Comparison of ENCODE assay signal across 25 cellular contexts in the genomic region with DNA sequence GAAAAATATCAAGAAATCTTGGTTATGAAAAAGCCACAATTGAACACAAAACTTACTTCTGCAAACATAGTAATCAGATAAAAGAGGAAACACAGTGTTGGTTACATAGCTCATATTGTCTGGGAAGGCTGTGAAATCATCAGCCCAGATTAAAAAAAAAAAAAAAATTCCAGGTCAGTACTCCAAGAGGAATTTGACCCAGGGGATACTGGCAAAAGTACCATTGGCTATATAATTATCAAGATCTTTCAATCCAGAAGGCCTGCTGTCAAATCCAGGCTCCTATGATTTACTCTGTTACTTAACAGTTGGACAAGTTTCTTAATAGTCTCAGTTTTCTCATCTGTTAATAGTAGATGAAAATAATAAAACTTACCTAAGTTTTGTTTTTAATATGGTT.
"Had no signal": no experiment of that assay in that cellular context is flagged by ENCODE, and none has a peak within 500 bp of the region (broad histone marks: within the 10 kb centered on the region; RNA-seq: fewer than 3 reads in every experiment).

No MANE protein-coding gene starts in this region.

- DNase-seq: activated CD4-positive, alpha-beta T cell treated with anti-CD3 and anti-CD28 coated beads for 36 hours; activated CD4-positive, alpha-beta T cell treated with anti-CD3 and anti-CD28 coated beads, Interleukin-2, amount 50 U/mL, for 4 hours; activated CD8-positive, alpha-beta memory T cell treated with anti-CD3 and anti-CD28 coated beads for 24 hours; activated CD8-positive, alpha-beta memory T cell treated with anti-CD3 and anti-CD28 coated beads, Interleukin-2, amount 50 U/mL, for 4 hours; activated naive CD4-positive, alpha-beta T cell; activated T-cell treated with anti-CD3 and anti-CD28 coated beads, Interleukin-2, amount 50 U/mL, for 4 hours; adrenal gland; central memory CD4-positive, alpha-beta T cell; effector memory CD4-positive, alpha-beta T cell; foreskin keratinocyte; kidney; naive thymus-derived CD8-positive, alpha-beta T cell; ovary; stimulated activated CD4-positive, alpha-beta T cell treated with anti-CD3 and anti-CD28 coated beads, Interleukin-12 subunit alpha, Interleukin-12 subunit beta, amount 100 ng/mL, for 4 hours; stimulated activated CD4-positive, alpha-beta T cell treated with anti-CD3 and anti-CD28 coated beads, Interleukin-4, amount 100 ng/mL, for 4 hours; stimulated activated naive CD8-positive, alpha-beta T cell treated with anti-CD3 and anti-CD28 coated beads, Interleukin-15, amount 100 ng/mL, for 72 hours had no signal

- H3K27me3 ChIP-seq: adrenal gland, ascending aorta, foreskin keratinocyte, ovary, tibial nerve had no signal

- H3K27me3 Mint-ChIP-seq: activated CD4-positive, alpha-beta T cell treated with anti-CD3 and anti-CD28 coated beads for 36 hours; activated naive CD8-positive, alpha-beta T cell; stimulated activated naive CD8-positive, alpha-beta T cell treated with anti-CD3 and anti-CD28 coated beads, Interleukin-15, amount 100 ng/mL, for 72 hours had no signal

- H3K27ac Mint-ChIP-seq: activated CD4-positive, alpha-beta T cell treated with anti-CD3 and anti-CD28 coated beads for 36 hours; activated naive CD8-positive, alpha-beta T cell; activated T-helper 2 cell treated with anti-CD3 and anti-CD28 coated beads, Interferon-gamma antibody, Interleukin-2, Interleukin-4, amounts not matched to agents 10 μg/mL and 5 μg/mL and 100 μg/mL, durations not matched to agents 14 hours and 24 hours and 36 hours; naive thymus-derived CD8-positive, alpha-beta T cell; stimulated activated naive CD8-positive, alpha-beta T cell treated with anti-CD3 and anti-CD28 coated beads, Interleukin-15, amount 100 ng/mL, for 72 hours; T-helper 2 cell treated with Interferon-gamma antibody and Interleukin-4, amounts not matched to agents 5 μg/mL and 100 μg/mL, for 36 hours; WTC11 had no signal

- H3K4me1 ChIP-seq: adrenal gland, prostate gland had no signal

- H3K27ac ChIP-seq: adrenal gland, ascending aorta, foreskin keratinocyte, ovary, prostate gland, tibial nerve had no signal

- H3K4me3 Mint-ChIP-seq: activated CD4-positive, alpha-beta T cell treated with anti-CD3 and anti-CD28 coated beads for 36 hours; activated naive CD8-positive, alpha-beta T cell; activated T-cell treated with anti-CD3 and anti-CD28 coated beads, Interleukin-2, amount 50 U/mL, for 4 hours; naive thymus-derived CD8-positive, alpha-beta T cell; stimulated activated naive CD8-positive, alpha-beta T cell treated with anti-CD3 and anti-CD28 coated beads, Interleukin-15, amount 100 ng/mL, for 72 hours; T-helper 2 cell treated with Interferon-gamma antibody and Interleukin-4, amounts not matched to agents 5 μg/mL and 100 μg/mL, for 36 hours; WTC11 had no signal

- H3K36me3 Mint-ChIP-seq: activated naive CD8-positive, alpha-beta T cell; naive thymus-derived CD8-positive, alpha-beta T cell; WTC11 had no signal

- H3K9me3 Mint-ChIP-seq: activated T-cell treated with anti-CD3 and anti-CD28 coated beads, Interleukin-2, amount 50 U/mL, for 4 hours; activated T-helper 2 cell treated with anti-CD3 and anti-CD28 coated beads, Interferon-gamma antibody, Interleukin-2, Interleukin-4, amounts not matched to agents 10 μg/mL and 5 μg/mL and 100 μg/mL, durations not matched to agents 14 hours and 24 hours and 36 hours; naive thymus-derived CD8-positive, alpha-beta T cell; stimulated activated naive CD8-positive, alpha-beta T cell treated with anti-CD3 and anti-CD28 coated beads, Interleukin-15, amount 100 ng/mL, for 72 hours; T-helper 2 cell treated with Interferon-gamma antibody and Interleukin-4, amounts not matched to agents 5 μg/mL and 100 μg/mL, for 36 hours; WTC11 had no signal

- H3K4me1 Mint-ChIP-seq: activated CD4-positive, alpha-beta T cell treated with anti-CD3 and anti-CD28 coated beads for 36 hours; stimulated activated naive CD8-positive, alpha-beta T cell treated with anti-CD3 and anti-CD28 coated beads, Interleukin-15, amount 100 ng/mL, for 72 hours had no signal

- ATAC-seq: activated CD4-positive, alpha-beta T cell treated with anti-CD3 and anti-CD28 coated beads for 36 hours; activated T-cell treated with anti-CD3 and anti-CD28 coated beads, Interleukin-2, amount 50 U/mL, for 4 hours; foreskin keratinocyte; naive thymus-derived CD8-positive, alpha-beta T cell; stimulated activated naive CD8-positive, alpha-beta T cell treated with anti-CD3 and anti-CD28 coated beads, Interleukin-15, amount 100 ng/mL, for 72 hours; WTC11 had no signal

- H3K36me3 ChIP-seq: adrenal gland, ascending aorta, ovary, prostate gland, tibial nerve had no signal

- FAIRE-seq: colon, kidney had no signal

- H3K4me3 ChIP-seq: adrenal gland, ascending aorta, lung, ovary, prostate gland, tibial nerve had no signal
